8 cellular contexts compared by ENCODE assay signal in genomic region chr15:51093865-51094605, GRCh38. TPM values are rescaled to one million over a fixed set of nuclear protein-coding genes. Genes with fewer than 3 reads are reported as not detected.
DNase-seq lines count a peak whose midpoint lies in the region; ATAC-seq and TF ChIP-seq lines count a peak whose summit lies in the region.

No MANE protein-coding gene starts in this region.

- no peak for TF ChIP-seq POLR2A in tibial nerve (IDR thresholded peaks at IDR 0.05)

- H3K4me1 ChIP-seq in BE2C (no peaks in the 10 kb centered on the region), lower lobe of right lung (peaks cover 20% of the 10 kb centered on the region), tibial nerve (peaks cover 0 to 53% (median 15%) of the 10 kb centered on the region in 4 donors)

- no peak for DNase-seq in BE2C
- DNase-seq in HuH-7 (ENCODE audit: low spot score) = peak; percentile 60
- DNase-seq in choroid plexus epithelial cell (ENCODE audit: low read depth) = peak; percentile 47
- no peak for DNase-seq in lower lobe of right lung
- DNase-seq in tibial nerve (ENCODE audit: low spot score in 2 of 2) = peak in 1 of 2 donors; percentile 41
- DNase-seq in G401 (ENCODE audit: low spot score) = no peak
- DNase-seq in hippocampal formation (lab: John Stamatoyannopoulos, UW) = no peak
- no peak for DNase-seq in medulla oblongata (ENCODE audit: extremely low spot score)

- H3K36me3 ChIP-seq in BE2C (no peaks in the 10 kb centered on the region), lower lobe of right lung (no peaks in the 10 kb centered on the region), tibial nerve (no peaks in the 10 kb centered on the region)

- 0 to 2% methylated on average over 39 to 43 of the region's 65 CpGs for WGBS in tibial nerve, 2 donors

- H3K4me3 ChIP-seq in BE2C (ENCODE audit: low read depth, low read length) (peak overlapping the region; percentile 11; the same call in 1 of the 2 replicates), choroid plexus epithelial cell (ENCODE audit: low read depth, low read length) (peak overlapping the region; percentile 71), lower lobe of right lung (peak overlapping the region; percentile 59), tibial nerve (peak overlapping the region; percentile 50 to 67 (median 58))

- no peaks in the 10 kb centered on the region for H3K9me3 ChIP-seq in BE2C
- no peaks in the 10 kb centered on the region for H3K9me3 ChIP-seq in lower lobe of right lung
- no peaks in the 10 kb centered on the region for H3K9me3 ChIP-seq in tibial nerve

- intact Hi-C loops in lower lobe of right lung (cut with DNase I) = no loop called here

- H3K27me3 ChIP-seq in BE2C = peaks cover 97% of the 10 kb centered on the region
- H3K27me3 ChIP-seq in lower lobe of right lung (ENCODE audit: low read depth) = peaks cover 22% of the 10 kb centered on the region
- peaks cover 0 to 43% of the 10 kb centered on the region in 2 donors for H3K27me3 ChIP-seq in tibial nerve

- in situ Hi-C loops in G401 (cut with HindIII; ENCODE audit: low sequenced_read_pairs) = no loop called here

- TF ChIP-seq CTCF in BE2C (IDR thresholded peaks at IDR 0.05; ENCODE audit: low read depth, low read length) (no peak), choroid plexus epithelial cell (conservative IDR thresholded peaks at IDR 0.05; ENCODE audit: low read depth, low read length) (no peak), lower lobe of right lung (IDR thresholded peaks at IDR 0.05) (no peak), tibial nerve (IDR thresholded peaks at IDR 0.05) (no peak)

- TF ChIP-seq EP300 in tibial nerve (IDR thresholded peaks at IDR 0.05) = no peak

- ATAC-seq in lower lobe of right lung = peak; percentile 31 to 53

- peak overlapping the region; percentile 56 for H3K27ac ChIP-seq in lower lobe of right lung
- peak overlapping the region; percentile 16 to 89 (median 72) for H3K27ac ChIP-seq in tibial nerve

RNA-seq across cellular contexts. Expression of gene TNFAIP8L3, which starts 0.7 kb away (rescaled TPM):
- polyA plus RNA-seq in BE2C (2012; ENCODE audit: insufficient read depth, insufficient read length, low read depth) = not detected
- total RNA-seq in lower lobe of right lung (10.4 TPM), tibial nerve (10 to 100 TPM in 2 of 4 donors, 1 to 10 TPM in 2; 3.7 to 12.5 (median 10.0) TPM)
- not detected in 2 replicates for total RNA-seq in G401 (2014; rRNA removed; shearing (Covaris generic))

Comparison
In these comparisons a context has a peak if more than half of its experiments do, and no peak if none do; other contexts are left out.
1. DNase-seq: peak in HuH-7 (single experiment) and choroid plexus epithelial cell (single experiment); none in BE2C (single experiment), lower lobe of right lung (single experiment), G401 (single experiment), hippocampal formation (0 of 2) and medulla oblongata (single experiment).
2. H3K4me3 ChIP-seq: peak in every context shown above with its lines; median percentile 71 in choroid plexus epithelial cell; 59 in lower lobe of right lung; 58 in tibial nerve; 11 in BE2C.